19 cellular contexts compared by ENCODE assay signal in the genomic region with DNA sequence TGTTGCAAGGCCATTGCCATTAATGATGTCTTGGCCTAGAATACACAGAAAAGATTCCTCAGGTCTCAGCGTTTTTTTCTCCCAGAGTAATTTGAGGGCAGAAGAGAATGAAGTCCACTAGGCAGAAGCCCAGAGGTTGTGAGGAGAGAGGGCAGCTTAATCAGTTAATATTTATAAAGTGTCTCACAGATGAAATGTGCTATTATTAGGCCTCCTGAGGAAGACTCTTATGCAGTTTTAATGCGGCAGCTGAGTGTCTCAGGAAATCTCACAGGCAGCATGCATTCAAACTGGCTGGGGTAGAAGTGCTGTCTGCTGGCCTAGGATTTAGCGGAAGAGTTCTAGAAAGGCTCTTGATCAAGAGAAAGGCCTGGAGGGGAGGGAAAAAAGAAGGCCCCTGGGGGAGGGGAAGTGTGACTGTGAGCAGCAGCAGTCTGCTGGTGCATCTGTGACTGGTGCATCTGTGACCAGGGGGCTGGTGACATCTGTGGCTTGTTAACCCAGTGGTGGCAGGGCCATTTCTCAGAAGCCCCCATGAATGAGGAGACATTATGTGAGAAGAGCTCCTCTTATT.
A peak's percentile ranks its signal among the peaks of the same experiment; 100 is the strongest.
DNase-seq lines count a peak whose midpoint lies in the region; ATAC-seq, FAIRE-seq and TF ChIP-seq lines count a peak whose summit lies in the region.
"Had no signal": no experiment of that assay in that cellular context is flagged by ENCODE, and none has a peak within 500 bp of the region (broad histone marks: within the 10 kb centered on the region; RNA-seq: fewer than 3 reads in every experiment).

No MANE protein-coding gene starts in this region.

- H3K9ac ChIP-seq in H1 (replicated peaks in 1 of 4; ENCODE audit: extremely low read depth in 1 of 4, low read depth in 3 of 4, low read length in 3 of 4), result no peak overlapping the region

- no peak overlapping the region for H2BK12ac ChIP-seq in H1 (ENCODE audit: low read depth, low read length)

- no peaks in the 10 kb centered on the region for H4K20me1 ChIP-seq in H1 (replicated peaks in 1 of 2; ENCODE audit: control insufficient read depth in 1 of 2, insufficient read depth in 2 of 2, low read length in 2 of 2)

- no peak overlapping the region for H3K23ac ChIP-seq in H1 (ENCODE audit: insufficient read length)

- no peak overlapping the region for H2BK20ac ChIP-seq in H1 (ENCODE audit: low read length)

- POLR2A ChIA-PET in H1 (lab: Charles Lee; ENCODE audit: partially characterized antibody), result no interaction called here

- H3K4me1 ChIP-seq in BE2C (no peaks in the 10 kb centered on the region), H1 (replicated peaks in 1 of 4; ENCODE audit: control insufficient read depth in 3 of 4, insufficient read depth in 4 of 4, low read length in 3 of 4) (0 out of 7 replicates have a peak, but pooled peaks cover 0 to 3% (median 0%) of the 10 kb centered on the region in 4 experiments), right atrium auricular region (no peaks in the 10 kb centered on the region)

- no peaks in the 10 kb centered on the region for H3K27me3 Mint-ChIP-seq in type B pancreatic cell
- H3K27me3 Mint-ChIP-seq: CD4-positive, CD25-positive, alpha-beta regulatory T cell had no signal

- no peaks in the 10 kb centered on the region for H3K9me3 ChIP-seq in BE2C
- no peaks in the 10 kb centered on the region for H3K9me3 ChIP-seq in H1 (ENCODE audit: insufficient read depth in 2 of 2, low read depth in 1 of 2, low read length in 1 of 2)
- no peaks in the 10 kb centered on the region for H3K9me3 ChIP-seq in right atrium auricular region
- H3K9me3 ChIP-seq: MG63 had no signal

- H3K27me3 ChIP-seq in BE2C (no peaks in the 10 kb centered on the region), H1 (replicated peaks in 1 of 4; ENCODE audit: control insufficient read depth in 3 of 4, extremely low read depth in 1 of 4, insufficient read depth in 3 of 4, low read length in 3 of 4) (no peaks in the 10 kb centered on the region), right atrium auricular region (no peaks in the 10 kb centered on the region)
- H3K27me3 ChIP-seq: MG63 had no signal

- no peaks in the 10 kb centered on the region; the same call in 1 of the 2 replicates for H3K23me2 ChIP-seq in H1 (ENCODE audit: low read depth, low read length)

- H3K4ac ChIP-seq in H1 (replicated peaks; ENCODE audit: insufficient read length, low read depth, low read length), result no peak overlapping the region

- H2BK15ac ChIP-seq in H1 (ENCODE audit: low read length), result no peak overlapping the region

- intact Hi-C loops in sciatic nerve (cut with DNase I), result no loop called here

- peaks cover 4% of the 10 kb centered on the region for H3K4me1 Mint-ChIP-seq in type B pancreatic cell (ENCODE audit: unreplicated experiment)
- H3K4me1 Mint-ChIP-seq: CD4-positive, CD25-positive, alpha-beta regulatory T cell had no signal

- no peak for TF ChIP-seq EP300 in H1 (IDR thresholded peaks at IDR 0.05; ENCODE audit: borderline replicate concordance in 1 of 2, low read depth in 2 of 2, low read length in 2 of 2)

- no peak overlapping the region for H3K56ac ChIP-seq in H1 (replicated peaks; ENCODE audit: insufficient read length, low read depth, low read length)

- no peak overlapping the region for H3K27ac Mint-ChIP-seq in type B pancreatic cell
- H3K27ac Mint-ChIP-seq: CD4-positive, CD25-positive, alpha-beta regulatory T cell had no signal

- H2AFZ ChIP-seq in H1 (ENCODE audit: low read length), result peak overlapping the region; percentile 21; the same call in 1 of the 2 replicates

- H4K5ac ChIP-seq in H1 (ENCODE audit: insufficient read length, low read depth, low read length), result no peak overlapping the region

- H3K14ac ChIP-seq in H1 (ENCODE audit: insufficient read length), result no peak overlapping the region

- H3K9me3 Mint-ChIP-seq in type B pancreatic cell, result peaks cover 4% of the 10 kb centered on the region

- CTCF ChIA-PET in H1 (lab: Charles Lee; ENCODE audit: partially characterized antibody), result no interaction called here

- no peak for TF ChIP-seq RAD21 in H1 (IDR thresholded peaks at IDR 0.05 in 1 of 2, conservative IDR thresholded peaks at IDR 0.05 in 1 of 2; ENCODE audit: low read depth in 2 of 2, low read length in 2 of 2)

- H3K4me2 ChIP-seq in H1 (ENCODE audit: insufficient read depth in 1 of 2, low read depth in 2 of 2, low read length in 2 of 2), result no peak overlapping the region

- H4K8ac ChIP-seq in H1 (ENCODE audit: extremely low read depth, insufficient read depth, low read length), result no peak overlapping the region

- no peak overlapping the region for H3K27ac ChIP-seq in H1 (ENCODE audit: low read depth, low read length)
- peak overlapping the region; percentile 62 to 64 for H3K27ac ChIP-seq in right atrium auricular region

- no peaks in the 10 kb centered on the region for H3K79me2 ChIP-seq in H1 (ENCODE audit: control insufficient read depth in 1 of 2, insufficient read depth in 2 of 2, low read length in 2 of 2)

- H3K36me3 ChIP-seq in BE2C (no peaks in the 10 kb centered on the region), H1 (ENCODE audit: control insufficient read depth in 2 of 4, insufficient read depth in 4 of 4, low read length in 3 of 4) (no peaks in the 10 kb centered on the region), right atrium auricular region (no peaks in the 10 kb centered on the region)
- H3K36me3 ChIP-seq: MG63 had no signal

- no peak for FAIRE-seq in H1 (lab: Jason Lieb, UNC)

- DNase-seq in BE2C, result peak; percentile 17
- DNase-seq in NCI-H1694 (lab: John Stamatoyannopoulos, UW), result peak; percentile 31
- no peak for DNase-seq in H1 (ENCODE audit: low read depth in 1 of 2, low spot score in 2 of 2)
- DNase-seq in right atrium auricular region (ENCODE audit: low spot score), result no peak
- no peak for DNase-seq in sciatic nerve (ENCODE audit: low spot score)
- DNase-seq in activated CD4-positive, alpha-beta T cell treated with anti-CD3 and anti-CD28 coated beads, Interleukin-2, amount 50 U/mL, for 4 hours, result no peak
- DNase-seq in type B pancreatic cell (ENCODE audit: extremely low spot score, unreplicated experiment), result no peak
- DNase-seq: Calu3; CD4-positive, CD25-positive, alpha-beta regulatory T cell; DND-41; GF-D8; HCEC 1CT; MG63; NCI-H1105; NCI-H2029; NCI-H226; NCI-H69; PC-3 had no signal

- H3K79me1 ChIP-seq in H1 (ENCODE audit: low read depth, low read length), result no peaks in the 10 kb centered on the region

- no peak overlapping the region for H3K18ac ChIP-seq in H1 (ENCODE audit: extremely low read depth, low read length)

- no peak for TF ChIP-seq POLR2A in H1 (IDR thresholded peaks at IDR 0.05; ENCODE audit: control extremely low read depth in 1 of 2, low read depth in 2 of 2, low read length in 2 of 2)

- no peak overlapping the region for H2BK5ac ChIP-seq in H1 (ENCODE audit: low read depth, low read length)

- TF ChIP-seq CTCF in BE2C (IDR thresholded peaks at IDR 0.05; ENCODE audit: low read depth, low read length) (no peak), H1 (IDR thresholded peaks at IDR 0.05; ENCODE audit: control extremely low read depth in 1 of 3, insufficient read depth in 1 of 3, low read depth in 1 of 3, low read length in 3 of 3) (no peak), right atrium auricular region (IDR thresholded peaks at IDR 0.05) (no peak), type B pancreatic cell (conservative IDR thresholded peaks at IDR 0.05) (no peak)

- H3K4me3 Mint-ChIP-seq in type B pancreatic cell, result no peak overlapping the region
- H3K4me3 Mint-ChIP-seq: CD4-positive, CD25-positive, alpha-beta regulatory T cell had no signal

- ATAC-seq in sciatic nerve (no peak), GM18511 (IDR thresholded peaks at IDR 0.05; ENCODE audit: unreplicated experiment) (no peak)
- ATAC-seq: PC-3 had no signal

- no peak overlapping the region for H4K91ac ChIP-seq in H1 (replicated peaks; ENCODE audit: insufficient read length, low read length)

- H3K4me3 ChIP-seq in BE2C (ENCODE audit: low read depth, low read length) (no peak overlapping the region), H1 (ENCODE audit: extremely low read depth in 1 of 4, insufficient read depth in 2 of 4, low read depth in 3 of 4, low read length in 4 of 4) (no peak overlapping the region), right atrium auricular region (no peak overlapping the region)
- H3K4me3 ChIP-seq: MG63 had no signal

- no peaks in the 10 kb centered on the region for H3K36me3 Mint-ChIP-seq in type B pancreatic cell
- H3K36me3 Mint-ChIP-seq: CD4-positive, CD25-positive, alpha-beta regulatory T cell had no signal

- no peak overlapping the region for H2BK120ac ChIP-seq in H1 (replicated peaks; ENCODE audit: low read depth, low read length)

- H2AK5ac ChIP-seq in H1 (ENCODE audit: low read depth, low read length), result no peak overlapping the region

- WGBS in H1 (ENCODE audit: extremely low coverage in 1 of 2, insufficient coverage in 1 of 2, insufficient read length in 1 of 2, insufficient replicate concordance in 2 of 2, low coverage in 1 of 2, low lambda C conversion rate in 2 of 2, missing lambda C conversion rate in 1 of 2), 2 experiments, result 86% methylated on average over 3 of the region's 3 CpGs; no CpG with 5 or more reads in 1 of the 2 experiments

TF ChIP-seq in H1, 55 proteins besides CTCF, POLR2A, EP300 and RAD21 (continues in another document):
- TF ChIP-seq CEBPB (IDR thresholded peaks at IDR 0.05; ENCODE audit: low read depth, low read length) (no peak), FOSL1 (IDR thresholded peaks at IDR 0.05; ENCODE audit: insufficient read depth, low read depth, low read length) (no peak), RXRA (IDR thresholded peaks at IDR 0.05; ENCODE audit: insufficient read depth, low read depth, low read length) (no peak), HDAC2 (IDR thresholded peaks at IDR 0.05; ENCODE audit: borderline replicate concordance in 1 of 2, low read depth in 2 of 2, low read length in 2 of 2) (no peak), RFX5 (IDR thresholded peaks at IDR 0.05; ENCODE audit: borderline replicate concordance, low read depth, low read length) (no peak), JUN (IDR thresholded peaks at IDR 0.05; ENCODE audit: low read depth, low read length) (no peak), TBP (IDR thresholded peaks at IDR 0.05; ENCODE audit: low read depth, low read length) (no peak), EGR1 (IDR thresholded peaks at IDR 0.05; ENCODE audit: borderline replicate concordance, low read depth, low read length) (no peak), SUZ12 (IDR thresholded peaks at IDR 0.05; ENCODE audit: low read length) (no peak), HDAC6 (IDR thresholded peaks at IDR 0.05; ENCODE audit: low read depth, low read length) (no peak), YY1 (IDR thresholded peaks at IDR 0.05; ENCODE audit: low read depth, low read length) (no peak), KDM1A (IDR thresholded peaks at IDR 0.05; ENCODE audit: borderline replicate concordance, low read length) (no peak), NRF1 (IDR thresholded peaks at IDR 0.05; ENCODE audit: low read depth, low read length) (no peak), MAFK (IDR thresholded peaks at IDR 0.05; ENCODE audit: low read depth, low read length) (no peak)
- TF ChIP-seq, protein P1, sequence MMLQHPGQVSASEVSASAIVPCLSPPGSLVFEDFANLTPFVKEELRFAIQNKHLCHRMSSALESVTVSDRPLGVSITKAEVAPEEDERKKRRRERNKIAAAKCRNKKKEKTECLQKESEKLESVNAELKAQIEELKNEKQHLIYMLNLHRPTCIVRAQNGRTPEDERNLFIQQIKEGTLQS (IDR thresholded peaks at IDR 0.05; ENCODE audit: insufficient read depth, low read depth, low read length), result no peak

Comparison
In these comparisons a context has a peak if more than half of its experiments do, and no peak if none do; other contexts are left out.
1. DNase-seq: peak in BE2C (single experiment) and NCI-H1694 (single experiment); none in H1 (0 of 2), right atrium auricular region (single experiment), sciatic nerve (single experiment), activated CD4-positive, alpha-beta T cell treated with anti-CD3 and anti-CD28 coated beads, Interleukin-2, amount 50 U/mL, for 4 hours (0 of 2) and type B pancreatic cell (single experiment).